In genomic region chr9:113379094-113379828, GRCh38 we compare ENCODE assay signal across 2 cellular contexts. TPM values are rescaled to one million over a fixed set of nuclear protein-coding genes. Genes with fewer than 3 reads are reported as not detected.
"Had no signal": no experiment of that assay in that cellular context is flagged by ENCODE, and none has a peak within 500 bp of the region (broad histone marks: within the 10 kb centered on the region; RNA-seq: fewer than 3 reads in every experiment).

No MANE protein-coding gene starts in this region.

RNA-seq across cellular contexts. Expression of gene BSPRY, which starts 29.9 kb away (rescaled TPM):
- total RNA-seq: dermis microvascular lymphatic vessel endothelial cell, lung microvascular endothelial cell had no signal
